1 cellular context compared by ENCODE assay signal in genomic region chr1:162026906-162027305, GRCh38.
TF ChIP-seq lines count a peak whose summit lies in the region.

No MANE protein-coding gene starts in this region.

TF ChIP-seq in K562, 482 proteins besides CTCF, POLR2A, EP300 and RAD21:
- TF ChIP-seq BDP1 (IDR thresholded peaks at IDR 0.05; ENCODE audit: insufficient read depth, insufficient read length) (no peak), C11orf30 (IDR thresholded peaks at IDR 0.05; ENCODE audit: low read depth) (peak; percentile 13; the same call in 1 of the 2 replicates)
TF ChIP-seq in K562: peak in this region for 1.
